In genomic region chr2:103219398-103219797, GRCh38 we compare ENCODE assay signal across 7 cellular contexts.
"Had no signal": no experiment of that assay in that cellular context is flagged by ENCODE, and none has a peak within 500 bp of the region (broad histone marks: within the 10 kb centered on the region; RNA-seq: fewer than 3 reads in every experiment).

No MANE protein-coding gene starts in this region.

- DNase-seq: GDM1, GF-D8 had no signal

- FAIRE-seq: G401.6, GM12878, GM12891, GM12892, GM18507 had no signal

- ATAC-seq: GM12878 had no signal

- H3K4me3 ChIP-seq: GM12878 had no signal
